In the genomic region with DNA sequence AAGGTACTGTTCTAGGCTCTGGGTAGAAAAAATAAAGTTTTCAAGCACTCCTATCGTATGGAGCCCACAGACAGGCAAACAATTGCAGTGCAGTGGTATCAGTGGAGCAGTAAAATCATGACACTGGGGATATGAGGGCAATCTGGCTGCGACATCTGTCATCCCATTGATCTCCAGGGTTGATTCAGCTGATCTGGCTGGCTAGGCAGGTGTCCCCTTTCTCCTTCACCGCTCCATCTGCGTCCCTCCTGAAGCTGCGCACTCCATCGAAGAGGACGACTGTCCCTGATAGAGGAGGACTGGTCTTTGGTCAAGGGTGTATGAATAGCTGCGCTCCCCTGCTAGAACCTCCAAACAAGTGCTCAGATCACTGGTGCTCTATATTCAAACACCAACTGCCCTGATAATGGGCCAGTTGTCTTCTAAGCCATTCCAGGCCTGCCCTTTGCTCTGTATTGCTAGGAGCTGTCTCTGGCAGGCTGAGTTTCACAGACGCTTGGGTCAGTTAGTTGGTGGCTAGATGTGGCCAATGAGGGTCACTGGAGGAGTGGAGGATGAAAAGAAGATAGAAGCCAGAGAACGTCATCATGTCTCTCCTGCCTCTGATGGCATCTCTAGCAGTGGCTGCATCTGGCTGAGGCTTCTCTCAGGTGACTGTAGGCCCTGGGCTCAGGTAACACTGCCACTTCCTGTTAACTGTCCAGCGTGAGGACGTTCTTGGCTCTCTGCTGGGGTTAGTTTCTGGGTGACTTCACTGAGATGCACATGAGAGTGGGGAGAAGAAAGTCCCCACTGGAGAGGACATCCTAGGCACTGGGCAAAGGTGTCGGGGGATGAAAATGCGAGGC, we compare ENCODE assay signal across 16 cellular contexts.
DNase-seq lines count a peak whose midpoint lies in the region; ATAC-seq and TF ChIP-seq lines count a peak whose summit lies in the region.
"Had no signal": no experiment of that assay in that cellular context is flagged by ENCODE, and none has a peak within 500 bp of the region (broad histone marks: within the 10 kb centered on the region; RNA-seq: fewer than 3 reads in every experiment).

No MANE protein-coding gene starts in this region.

- DNase-seq in activated CD4-positive, alpha-beta T cell treated with anti-CD3 and anti-CD28 coated beads, Interleukin-2, amount 10 ng/mL, durations not matched to agents 24 days and 14 days = peak; percentile 59
- no peak for DNase-seq in activated CD4-positive, alpha-beta T cell treated with anti-CD3 and anti-CD28 coated beads for 48 hours
- DNase-seq in NCI-H2171 (lab: John Stamatoyannopoulos, UW) = peak; percentile 69
- DNase-seq in activated naive CD8-positive, alpha-beta T cell treated with anti-CD3 and anti-CD28 coated beads, Interleukin-2, amount 10 ng/mL, durations not matched to agents 7 days and 5 days = no peak
- DNase-seq: cortex of kidney; gastrocnemius medialis; Karpas-422; left ventricle myocardium superior; NCI-H2227 treated with DMSO at 0.1 percent for 48 hours; NK-92 treated with Interleukin-12 subunit alpha and Interleukin-12 subunit beta, amount 100 ng/mL, for 24 hours; uterus had no signal

- H3K9ac ChIP-seq in parathyroid adenoma = no peak overlapping the region

- peaks cover 51% of the 10 kb centered on the region for H3K4me1 Mint-ChIP-seq in activated CD4-positive, alpha-beta T cell treated with anti-CD3 and anti-CD28 coated beads, Interleukin-2, amount 10 ng/mL, durations not matched to agents 24 days and 14 days
- H3K4me1 Mint-ChIP-seq in activated naive CD8-positive, alpha-beta T cell treated with anti-CD3 and anti-CD28 coated beads, Interleukin-2, amount 10 ng/mL, durations not matched to agents 7 days and 5 days = peaks cover 38% of the 10 kb centered on the region

- no peaks in the 10 kb centered on the region for H3K27me3 ChIP-seq in parathyroid adenoma (ENCODE audit: control insufficient read depth, insufficient read depth, low read length)
- H3K27me3 ChIP-seq: gastrocnemius medialis, uterus had no signal

- peaks cover 20% of the 10 kb centered on the region for H3K4me1 ChIP-seq in parathyroid adenoma
- H3K4me1 ChIP-seq: uterus had no signal

- no peaks in the 10 kb centered on the region for H3K9me3 ChIP-seq in parathyroid adenoma (ENCODE audit: control insufficient read depth, low read length)
- H3K9me3 ChIP-seq: gastrocnemius medialis, uterus had no signal

- intact Hi-C loops in activated CD4-positive, alpha-beta T cell treated with anti-CD3 and anti-CD28 coated beads, Interleukin-2, amount 10 ng/mL, durations not matched to agents 24 days and 14 days (cut with micrococcal nuclease) = loop anchor here (1.0 to 2.0 kb wide), 6 partner anchors 19 to 205 kb away; a partner anchor contains a TSS

- peak overlapping the region; percentile 97 for H3K27ac Mint-ChIP-seq in activated CD4-positive, alpha-beta T cell treated with anti-CD3 and anti-CD28 coated beads, Interleukin-2, amount 10 ng/mL, durations not matched to agents 24 days and 14 days
- H3K27ac Mint-ChIP-seq in activated naive CD8-positive, alpha-beta T cell treated with anti-CD3 and anti-CD28 coated beads, Interleukin-2, amount 10 ng/mL, durations not matched to agents 7 days and 5 days = peak overlapping the region; percentile 99

- TF ChIP-seq CTCF in parathyroid adenoma (IDR thresholded peaks at IDR 0.05) = no peak

- no peak overlapping the region for H3K4me2 ChIP-seq in parathyroid adenoma (ENCODE audit: low read length)

- H3K4me3 ChIP-seq in parathyroid adenoma (ENCODE audit: low read depth, low read length) = no peak overlapping the region
- H3K4me3 ChIP-seq: gastrocnemius medialis, uterus had no signal

- H2AFZ ChIP-seq in parathyroid adenoma = peak overlapping the region; percentile 67

- peaks cover under 1% of the 10 kb centered on the region for H3K9me3 Mint-ChIP-seq in activated CD4-positive, alpha-beta T cell treated with anti-CD3 and anti-CD28 coated beads, Interleukin-2, amount 10 ng/mL, durations not matched to agents 24 days and 14 days
- peaks cover 3% of the 10 kb centered on the region for H3K9me3 Mint-ChIP-seq in activated naive CD8-positive, alpha-beta T cell treated with anti-CD3 and anti-CD28 coated beads, Interleukin-2, amount 10 ng/mL, durations not matched to agents 7 days and 5 days

- no peaks in the 10 kb centered on the region for H3K27me3 Mint-ChIP-seq in activated CD4-positive, alpha-beta T cell treated with anti-CD3 and anti-CD28 coated beads, Interleukin-2, amount 10 ng/mL, durations not matched to agents 24 days and 14 days
- no peaks in the 10 kb centered on the region for H3K27me3 Mint-ChIP-seq in activated naive CD8-positive, alpha-beta T cell treated with anti-CD3 and anti-CD28 coated beads, Interleukin-2, amount 10 ng/mL, durations not matched to agents 7 days and 5 days

- POLR2A ChIA-PET in activated naive CD8-positive, alpha-beta T cell treated with anti-CD3 and anti-CD28 coated beads, Interleukin-2, amount 10 ng/mL, durations not matched to agents 7 days and 5 days (lab: Charles Lee) = interaction anchor here (0.6 to 5.3 kb wide), 6 partner anchors 16 to 144 kb away, joined by 3 to 52 read pairs (median 4); no protein-coding TSS in a partner anchor

- H3K4me3 Mint-ChIP-seq in activated CD4-positive, alpha-beta T cell treated with anti-CD3 and anti-CD28 coated beads, Interleukin-2, amount 10 ng/mL, durations not matched to agents 24 days and 14 days = peak overlapping the region; percentile 95
- H3K4me3 Mint-ChIP-seq in activated naive CD8-positive, alpha-beta T cell treated with anti-CD3 and anti-CD28 coated beads, Interleukin-2, amount 10 ng/mL, durations not matched to agents 7 days and 5 days = peak overlapping the region; percentile 99

- peak overlapping the region; percentile 9 for H3K27ac ChIP-seq in parathyroid adenoma
- H3K27ac ChIP-seq: epithelial cell of prostate, gastrocnemius medialis, uterus had no signal

- H3K36me3 Mint-ChIP-seq in activated CD4-positive, alpha-beta T cell treated with anti-CD3 and anti-CD28 coated beads, Interleukin-2, amount 10 ng/mL, durations not matched to agents 24 days and 14 days (ENCODE audit: low read depth) = peaks cover 4% of the 10 kb centered on the region
- peaks cover 8% of the 10 kb centered on the region for H3K36me3 Mint-ChIP-seq in activated naive CD8-positive, alpha-beta T cell treated with anti-CD3 and anti-CD28 coated beads, Interleukin-2, amount 10 ng/mL, durations not matched to agents 7 days and 5 days

- no peak for ATAC-seq in activated naive CD8-positive, alpha-beta T cell treated with anti-CD3 and anti-CD28 coated beads, Interleukin-2, amount 10 ng/mL, durations not matched to agents 7 days and 5 days (ENCODE audit: low read depth)
- ATAC-seq in HG02885 (IDR thresholded peaks at IDR 0.05; ENCODE audit: poor library complexity, unreplicated experiment) = no peak
- ATAC-seq in GM18867 (IDR thresholded peaks at IDR 0.05; ENCODE audit: unreplicated experiment) = no peak
- ATAC-seq in HG02981 (IDR thresholded peaks at IDR 0.05; ENCODE audit: unreplicated experiment) = no peak
- ATAC-seq: gastrocnemius medialis, left ventricle myocardium superior had no signal

- no peaks in the 10 kb centered on the region for H3K36me3 ChIP-seq in parathyroid adenoma (ENCODE audit: control insufficient read depth, insufficient read depth, low read length)
- H3K36me3 ChIP-seq: gastrocnemius medialis, uterus had no signal

- H3K79me2 ChIP-seq in parathyroid adenoma = no peaks in the 10 kb centered on the region

Comparison
In these comparisons a context has a peak if more than half of its experiments do, and no peak if none do; other contexts are left out.
1. DNase-seq: peak in activated CD4-positive, alpha-beta T cell treated with anti-CD3 and anti-CD28 coated beads, Interleukin-2, amount 10 ng/mL, durations not matched to agents 24 days and 14 days (single experiment) and NCI-H2171 (single experiment); none in activated CD4-positive, alpha-beta T cell treated with anti-CD3 and anti-CD28 coated beads for 48 hours (single experiment) and activated naive CD8-positive, alpha-beta T cell treated with anti-CD3 and anti-CD28 coated beads, Interleukin-2, amount 10 ng/mL, durations not matched to agents 7 days and 5 days (single experiment).